20 cellular contexts compared by ENCODE assay signal in the genomic region with DNA sequence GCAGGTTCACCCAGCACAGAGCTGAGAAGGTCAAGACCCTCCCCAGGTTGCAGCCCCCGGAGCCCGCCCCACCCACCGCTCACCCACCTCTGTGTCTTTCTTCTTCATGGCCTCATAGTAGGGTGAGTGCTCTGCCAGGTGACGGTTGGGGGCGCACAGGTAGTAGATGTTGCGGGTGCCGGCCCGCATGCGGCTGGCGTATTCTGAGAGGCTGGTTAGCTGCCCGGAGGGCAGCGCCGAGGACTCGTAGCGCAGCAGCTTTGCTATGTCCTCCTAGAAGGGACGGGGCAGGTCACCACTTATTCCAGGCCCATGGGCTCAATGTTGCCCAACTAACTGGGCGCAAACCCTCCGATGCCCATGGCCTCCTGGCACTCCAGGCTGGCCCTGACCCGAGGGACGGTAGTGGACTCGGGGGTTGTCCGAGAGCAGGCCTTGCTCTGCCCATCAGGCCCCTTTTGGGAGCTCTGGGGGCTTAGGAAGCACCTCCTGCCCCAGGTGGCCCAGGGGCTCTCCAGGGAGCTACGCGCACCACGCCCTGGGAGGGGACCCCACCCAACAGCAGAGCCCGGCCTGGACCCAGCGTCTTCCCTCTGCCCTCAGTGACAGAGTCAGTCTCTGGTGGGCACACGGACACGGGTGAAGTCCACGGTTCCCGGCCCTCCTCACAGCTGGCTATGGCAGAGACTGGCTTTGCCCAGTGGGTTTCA. TPM values are rescaled to one million over a fixed set of nuclear protein-coding genes. Genes with fewer than 3 reads are reported as not detected.
A peak's percentile ranks its signal among the peaks of the same experiment; 100 is the strongest.
DNase-seq lines count a peak whose midpoint lies in the region; ATAC-seq and TF ChIP-seq lines count a peak whose summit lies in the region.
"Had no signal": no experiment of that assay in that cellular context is flagged by ENCODE, and none has a peak within 500 bp of the region (broad histone marks: within the 10 kb centered on the region; RNA-seq: fewer than 3 reads in every experiment).

No MANE protein-coding gene starts in this region.

- H3K36me3 ChIP-seq in right lobe of liver, result peaks cover 0 to 56% (median 19%) of the 10 kb centered on the region in 4 donors

- peak overlapping the region; percentile 2 for H3K27ac ChIP-seq in CD4-positive, alpha-beta T cell (ENCODE audit: low read depth, low read length)
- H3K27ac ChIP-seq in right lobe of liver, result no peak overlapping the region

- H3K27me3 Mint-ChIP-seq in activated CD4-positive, alpha-beta T cell treated with anti-CD3 and anti-CD28 coated beads, Interleukin-2, amount 10 ng/mL, durations not matched to agents 7 days and 5 days, result no peaks in the 10 kb centered on the region
- H3K27me3 Mint-ChIP-seq in CD4-positive, alpha-beta T cell, result no peaks in the 10 kb centered on the region
- H3K27me3 Mint-ChIP-seq in activated T-helper 1 cell treated with anti-CD3 and anti-CD28 coated beads, Interleukin-12 subunit alpha, Interleukin-12 subunit beta, Interleukin-2, Interleukin-4 antibody, amounts not matched to agents 30 ng/mL and 10 ng/mL and 1 ng/mL, durations not matched to agents 14 hours and 24 hours and 36 hours (ENCODE audit: insufficient read depth), result no peaks in the 10 kb centered on the region
- no peaks in the 10 kb centered on the region for H3K27me3 Mint-ChIP-seq in type B pancreatic cell

- 93% methylated on average over 6 of the region's 31 CpGs for WGBS in right lobe of liver (ENCODE audit: insufficient coverage, low coverage, low lambda C conversion rate, missing lambda C conversion rate)

- no peak overlapping the region for H3K4me3 Mint-ChIP-seq in activated CD4-positive, alpha-beta T cell treated with anti-CD3 and anti-CD28 coated beads, Interleukin-2, amount 10 ng/mL, durations not matched to agents 7 days and 5 days
- no peak overlapping the region for H3K4me3 Mint-ChIP-seq in CD4-positive, alpha-beta T cell
- no peak overlapping the region for H3K4me3 Mint-ChIP-seq in activated T-helper 1 cell treated with anti-CD3 and anti-CD28 coated beads, Interleukin-12 subunit alpha, Interleukin-12 subunit beta, Interleukin-2, Interleukin-4 antibody, amounts not matched to agents 30 ng/mL and 10 ng/mL and 1 ng/mL, durations not matched to agents 14 hours and 24 hours and 36 hours
- H3K4me3 Mint-ChIP-seq in type B pancreatic cell, result no peak overlapping the region

- peak overlapping the region; percentile 5 for H3K27ac Mint-ChIP-seq in activated CD4-positive, alpha-beta T cell treated with anti-CD3 and anti-CD28 coated beads, Interleukin-2, amount 10 ng/mL, durations not matched to agents 7 days and 5 days
- H3K27ac Mint-ChIP-seq in CD4-positive, alpha-beta T cell, result no peak overlapping the region
- H3K27ac Mint-ChIP-seq in activated T-helper 1 cell treated with anti-CD3 and anti-CD28 coated beads, Interleukin-12 subunit alpha, Interleukin-12 subunit beta, Interleukin-2, Interleukin-4 antibody, amounts not matched to agents 30 ng/mL and 10 ng/mL and 1 ng/mL, durations not matched to agents 14 hours and 24 hours and 36 hours, result peak overlapping the region; percentile 67
- no peak overlapping the region for H3K27ac Mint-ChIP-seq in type B pancreatic cell

- H3K36me3 Mint-ChIP-seq in activated CD4-positive, alpha-beta T cell treated with anti-CD3 and anti-CD28 coated beads, Interleukin-2, amount 10 ng/mL, durations not matched to agents 7 days and 5 days (ENCODE audit: low read depth), result peaks cover 40% of the 10 kb centered on the region
- H3K36me3 Mint-ChIP-seq in CD4-positive, alpha-beta T cell (ENCODE audit: low read depth), result peaks cover 54% of the 10 kb centered on the region
- peaks cover 43% of the 10 kb centered on the region for H3K36me3 Mint-ChIP-seq in activated T-helper 1 cell treated with anti-CD3 and anti-CD28 coated beads, Interleukin-12 subunit alpha, Interleukin-12 subunit beta, Interleukin-2, Interleukin-4 antibody, amounts not matched to agents 30 ng/mL and 10 ng/mL and 1 ng/mL, durations not matched to agents 14 hours and 24 hours and 36 hours (ENCODE audit: low read depth)
- peaks cover 10% of the 10 kb centered on the region for H3K36me3 Mint-ChIP-seq in type B pancreatic cell

- no peak for DNase-seq in activated CD4-positive, alpha-beta T cell treated with anti-CD3 and anti-CD28 coated beads, Interleukin-2, amount 10 ng/mL, durations not matched to agents 7 days and 5 days
- DNase-seq in activated CD4-positive, alpha-beta T cell treated with anti-CD3 and anti-CD28 coated beads, Interleukin-2, amount 50 U/mL, for 4 hours, result no peak
- no peak for DNase-seq in CD4-positive, alpha-beta T cell
- DNase-seq in activated T-helper 1 cell treated with anti-CD3 and anti-CD28 coated beads, Interleukin-12 subunit alpha, Interleukin-12 subunit beta, Interleukin-2, Interleukin-4 antibody, amounts not matched to agents 30 ng/mL and 10 ng/mL and 1 ng/mL, durations not matched to agents 14 hours and 24 hours and 36 hours (ENCODE audit: low spot score), result no peak
- DNase-seq in right lobe of liver (peak in 2 of 3 donors; percentile 14 to 42), ecto neural progenitor cell (ENCODE audit: low spot score) (no peak), type B pancreatic cell (ENCODE audit: extremely low spot score, unreplicated experiment) (no peak)
- DNase-seq: 8988T, DMS 273 treated with DMSO at 0.1 percent for 48 hours, GF-D8, GOT3, IMR-90, Kasumi-1, MM.1S, NCI-H1092 treated with DMSO at 0.1 percent for 48 hours, NCI-H1694, NCI-H2227 treated with DMSO at 0.1 percent for 48 hours, NCI-H524 treated with DMSO at 0.1 percent for 48 hours, SHP77 had no signal

- H3K27me3 ChIP-seq in CD4-positive, alpha-beta T cell (ENCODE audit: control insufficient read depth, insufficient read depth, low read length), result no peaks in the 10 kb centered on the region
- no peaks in the 10 kb centered on the region for H3K27me3 ChIP-seq in right lobe of liver

- POLR2A ChIA-PET in activated CD4-positive, alpha-beta T cell treated with anti-CD3 and anti-CD28 coated beads, Interleukin-2, amount 10 ng/mL, durations not matched to agents 7 days and 5 days (lab: Charles Lee), result no interaction called here
- POLR2A ChIA-PET in CD4-positive, alpha-beta T cell (lab: Charles Lee), result no interaction called here

- peaks cover 35% of the 10 kb centered on the region for H3K4me1 Mint-ChIP-seq in activated CD4-positive, alpha-beta T cell treated with anti-CD3 and anti-CD28 coated beads, Interleukin-2, amount 10 ng/mL, durations not matched to agents 7 days and 5 days
- peaks cover 20% of the 10 kb centered on the region for H3K4me1 Mint-ChIP-seq in CD4-positive, alpha-beta T cell (ENCODE audit: low read depth)
- H3K4me1 Mint-ChIP-seq in activated T-helper 1 cell treated with anti-CD3 and anti-CD28 coated beads, Interleukin-12 subunit alpha, Interleukin-12 subunit beta, Interleukin-2, Interleukin-4 antibody, amounts not matched to agents 30 ng/mL and 10 ng/mL and 1 ng/mL, durations not matched to agents 14 hours and 24 hours and 36 hours (ENCODE audit: low read depth), result peaks cover 25% of the 10 kb centered on the region
- no peaks in the 10 kb centered on the region for H3K4me1 Mint-ChIP-seq in type B pancreatic cell (ENCODE audit: unreplicated experiment)

- TF ChIP-seq CTCF in CD4-positive, alpha-beta T cell (IDR thresholded peaks at IDR 0.05), result no peak
- no peak for TF ChIP-seq CTCF in right lobe of liver (IDR thresholded peaks at IDR 0.05)
- no peak for TF ChIP-seq CTCF in type B pancreatic cell (conservative IDR thresholded peaks at IDR 0.05)

- H3K9me3 Mint-ChIP-seq in activated CD4-positive, alpha-beta T cell treated with anti-CD3 and anti-CD28 coated beads, Interleukin-2, amount 10 ng/mL, durations not matched to agents 7 days and 5 days, result no peaks in the 10 kb centered on the region
- H3K9me3 Mint-ChIP-seq in CD4-positive, alpha-beta T cell, result no peaks in the 10 kb centered on the region
- H3K9me3 Mint-ChIP-seq in activated T-helper 1 cell treated with anti-CD3 and anti-CD28 coated beads, Interleukin-12 subunit alpha, Interleukin-12 subunit beta, Interleukin-2, Interleukin-4 antibody, amounts not matched to agents 30 ng/mL and 10 ng/mL and 1 ng/mL, durations not matched to agents 14 hours and 24 hours and 36 hours, result no peaks in the 10 kb centered on the region
- H3K9me3 Mint-ChIP-seq in type B pancreatic cell, result no peaks in the 10 kb centered on the region

- H3K4me3 ChIP-seq in right lobe of liver, result no peak overlapping the region

- H3K9me3 ChIP-seq in CD4-positive, alpha-beta T cell (ENCODE audit: control insufficient read depth, low read length), result no peaks in the 10 kb centered on the region
- H3K9me3 ChIP-seq in right lobe of liver, result no peaks in the 10 kb centered on the region

- H3K4me1 ChIP-seq in right lobe of liver, result no peaks in the 10 kb centered on the region

- CTCF ChIA-PET in activated CD4-positive, alpha-beta T cell treated with anti-CD3 and anti-CD28 coated beads, Interleukin-2, amount 10 ng/mL, durations not matched to agents 7 days and 5 days (lab: Charles Lee), result no interaction called here
- CTCF ChIA-PET in CD4-positive, alpha-beta T cell (lab: Charles Lee), result no interaction called here

- no peak for TF ChIP-seq POLR2A in right lobe of liver (IDR thresholded peaks at IDR 0.05)

- intact Hi-C loops in CD4-positive, alpha-beta T cell (cut with DNase I, micrococcal nuclease), result loop anchor here in 1 of 2 experiments (2.0 kb wide), 1 partner anchor 138 kb away; no protein-coding TSS in a partner anchor
- intact Hi-C loops in activated T-helper 1 cell treated with anti-CD3 and anti-CD28 coated beads, Interleukin-12 subunit alpha, Interleukin-12 subunit beta, Interleukin-2, Interleukin-4 antibody, amounts not matched to agents 30 ng/mL and 10 ng/mL and 1 ng/mL, durations not matched to agents 14 hours and 24 hours and 36 hours (cut with micrococcal nuclease), result no loop called here
- intact Hi-C loops in right lobe of liver (cut with DNase I), result no loop called here

- ATAC-seq in CD4-positive, alpha-beta T cell (ENCODE audit: poor library complexity), result no peak
- ATAC-seq in right lobe of liver (no peak), GM21528 (IDR thresholded peaks at IDR 0.05; ENCODE audit: low FRiP score, unreplicated experiment) (no peak)

RNA-seq across cellular contexts. Expression of a gene that starts 9.9 kb away (rescaled TPM):
- total RNA-seq in activated CD4-positive, alpha-beta T cell treated with anti-CD3 and anti-CD28 coated beads, Interleukin-2, amount 10 ng/mL, durations not matched to agents 7 days and 5 days, result 10 to 100 TPM; 39.7 to 44.2 TPM
- total RNA-seq in CD4-positive, alpha-beta T cell, result 10 to 100 TPM in 1 of 2 experiments, 1 to 10 TPM in 1; 9.5 to 10.4 TPM
- 10.0 and 12.5 TPM in 2 replicates for total RNA-seq in activated T-helper 1 cell treated with anti-CD3 and anti-CD28 coated beads, Interleukin-12 subunit alpha, Interleukin-12 subunit beta, Interleukin-2, Interleukin-4 antibody, amounts not matched to agents 30 ng/mL and 10 ng/mL and 1 ng/mL, durations not matched to agents 14 hours and 24 hours and 36 hours
- 1 to 10 TPM; 1.4 to 6.2 (median 3.1) TPM for total RNA-seq in right lobe of liver
- total RNA-seq in type B pancreatic cell (ENCODE audit: low replicate concordance), result 35.7 and 44.8 TPM in 2 replicates

RNA-seq across cellular contexts. Expression of a gene that starts 52.9 kb away (rescaled TPM):
- 10 to 100 TPM; 13.2 to 13.8 TPM for total RNA-seq in activated CD4-positive, alpha-beta T cell treated with anti-CD3 and anti-CD28 coated beads, Interleukin-2, amount 10 ng/mL, durations not matched to agents 7 days and 5 days
- total RNA-seq in CD4-positive, alpha-beta T cell, result 1 to 10 TPM; 5.1 to 5.2 TPM
- total RNA-seq in activated T-helper 1 cell treated with anti-CD3 and anti-CD28 coated beads, Interleukin-12 subunit alpha, Interleukin-12 subunit beta, Interleukin-2, Interleukin-4 antibody, amounts not matched to agents 30 ng/mL and 10 ng/mL and 1 ng/mL, durations not matched to agents 14 hours and 24 hours and 36 hours, result 10.3 and 10.8 TPM in 2 replicates
- total RNA-seq in right lobe of liver, result 1 to 10 TPM; 1.8 to 2.9 (median 2.2) TPM
- total RNA-seq in type B pancreatic cell (ENCODE audit: low replicate concordance), result 7.3 and 13.3 TPM in 2 replicates

RNA-seq across cellular contexts. Expression of a gene that starts 53.0 kb away (rescaled TPM):
- 100 to 1,000 TPM in 1 of 2 experiments, 10 to 100 TPM in 1; 99.5 to 101 TPM for total RNA-seq in activated CD4-positive, alpha-beta T cell treated with anti-CD3 and anti-CD28 coated beads, Interleukin-2, amount 10 ng/mL, durations not matched to agents 7 days and 5 days
- 10 to 100 TPM; 68.0 to 75.9 TPM for total RNA-seq in CD4-positive, alpha-beta T cell
- 351 and 353 TPM in 2 replicates for total RNA-seq in activated T-helper 1 cell treated with anti-CD3 and anti-CD28 coated beads, Interleukin-12 subunit alpha, Interleukin-12 subunit beta, Interleukin-2, Interleukin-4 antibody, amounts not matched to agents 30 ng/mL and 10 ng/mL and 1 ng/mL, durations not matched to agents 14 hours and 24 hours and 36 hours
- 100 to 1,000 TPM in 4 of 6 experiments, 10 to 100 TPM in 2; 93.4 to 169 (median 123) TPM for total RNA-seq in right lobe of liver
- total RNA-seq in type B pancreatic cell (ENCODE audit: low replicate concordance), result 132 and 138 TPM in 2 replicates

Comparison
In these comparisons a context has a peak if more than half of its experiments do, and no peak if none do; other contexts are left out.
1. DNase-seq: peak in right lobe of liver (2 of 3); none in activated CD4-positive, alpha-beta T cell treated with anti-CD3 and anti-CD28 coated beads, Interleukin-2, amount 10 ng/mL, durations not matched to agents 7 days and 5 days (single experiment), activated CD4-positive, alpha-beta T cell treated with anti-CD3 and anti-CD28 coated beads, Interleukin-2, amount 50 U/mL, for 4 hours (0 of 2), CD4-positive, alpha-beta T cell (0 of 10), activated T-helper 1 cell treated with anti-CD3 and anti-CD28 coated beads, Interleukin-12 subunit alpha, Interleukin-12 subunit beta, Interleukin-2, Interleukin-4 antibody, amounts not matched to agents 30 ng/mL and 10 ng/mL and 1 ng/mL, durations not matched to agents 14 hours and 24 hours and 36 hours (single experiment), ecto neural progenitor cell (single experiment) and type B pancreatic cell (single experiment).
2. H3K27ac Mint-ChIP-seq: peak in activated CD4-positive, alpha-beta T cell treated with anti-CD3 and anti-CD28 coated beads, Interleukin-2, amount 10 ng/mL, durations not matched to agents 7 days and 5 days (single experiment) and activated T-helper 1 cell treated with anti-CD3 and anti-CD28 coated beads, Interleukin-12 subunit alpha, Interleukin-12 subunit beta, Interleukin-2, Interleukin-4 antibody, amounts not matched to agents 30 ng/mL and 10 ng/mL and 1 ng/mL, durations not matched to agents 14 hours and 24 hours and 36 hours (single experiment); none in CD4-positive, alpha-beta T cell (single experiment) and type B pancreatic cell (single experiment).